ENCODE assay signal across 8 cellular contexts in the genomic region with DNA sequence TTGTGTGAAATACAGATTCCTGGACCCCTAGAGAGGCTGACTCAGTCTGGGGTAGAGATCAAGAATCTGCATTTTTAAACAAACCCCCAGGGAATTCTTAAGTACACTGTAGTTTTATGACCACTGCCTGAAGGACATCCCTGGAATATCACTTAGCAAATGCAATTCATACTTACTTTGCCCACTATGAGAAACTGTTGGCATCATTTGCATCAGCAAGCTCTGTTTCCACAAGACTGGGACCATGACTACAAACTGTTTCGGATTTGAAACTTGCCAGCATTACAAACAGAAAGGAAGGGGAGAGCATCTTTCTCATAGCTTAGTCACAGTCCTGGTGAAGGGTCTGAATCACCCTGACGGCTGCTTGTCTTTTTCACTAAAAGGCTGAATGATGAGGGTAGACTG.
DNase-seq lines count a peak whose midpoint lies in the region; TF ChIP-seq lines count a peak whose summit lies in the region.

No MANE protein-coding gene starts in this region.

- no peak for TF ChIP-seq POLR2A in thyroid gland (IDR thresholded peaks at IDR 0.05)

- no peaks in the 10 kb centered on the region for H3K9me3 ChIP-seq in thyroid gland

- no peaks in the 10 kb centered on the region for H3K27me3 Mint-ChIP-seq in activated T-cell treated with anti-CD3 and anti-CD28 coated beads, Interleukin-2, amount 50 U/mL, for 24 hours
- no peaks in the 10 kb centered on the region for H3K27me3 Mint-ChIP-seq in Calu3 (ENCODE audit: unreplicated experiment)

- H3K4me3 ChIP-seq in thyroid gland (replicated peaks in 1 of 3), result no peak overlapping the region

- TF ChIP-seq CTCF in VCaP (conservative IDR thresholded peaks at IDR 0.05), result no peak
- no peak for TF ChIP-seq CTCF in thyroid gland (IDR thresholded peaks at IDR 0.05)
- no peak for TF ChIP-seq CTCF in Calu3 (IDR thresholded peaks at IDR 0.05; ENCODE audit: unreplicated experiment)

- no peak for DNase-seq in activated T-cell treated with anti-CD3 and anti-CD28 coated beads, Interleukin-2, amount 50 U/mL, for 24 hours
- DNase-seq in activated T-cell treated with anti-CD3 and anti-CD28 coated beads for 4 hours (no peak), glomerular visceral epithelial cell (ENCODE audit: extremely low spot score) (peak; percentile 76), thyroid gland (no peak), putamen (ENCODE audit: low spot score) (no peak), Calu3 (no peak), NCI-H2171 (lab: John Stamatoyannopoulos, UW) (no peak)

- WGBS in thyroid gland, 2 donors, result 22 to 29% methylated on average over 2 of the region's 2 CpGs

- no peaks in the 10 kb centered on the region for H3K9me3 Mint-ChIP-seq in activated T-cell treated with anti-CD3 and anti-CD28 coated beads, Interleukin-2, amount 50 U/mL, for 24 hours
- H3K9me3 Mint-ChIP-seq in Calu3 (ENCODE audit: low read depth, unreplicated experiment), result no peaks in the 10 kb centered on the region

- peak overlapping the region; percentile 46 for H3K4me3 Mint-ChIP-seq in activated T-cell treated with anti-CD3 and anti-CD28 coated beads, Interleukin-2, amount 50 U/mL, for 24 hours
- H3K4me3 Mint-ChIP-seq in Calu3 (ENCODE audit: low read depth, unreplicated experiment), result no peak overlapping the region

- H3K27me3 ChIP-seq in thyroid gland, result no peaks in the 10 kb centered on the region

- no peaks in the 10 kb centered on the region for H3K36me3 ChIP-seq in thyroid gland

- peak overlapping the region; percentile 92 for H3K27ac Mint-ChIP-seq in activated T-cell treated with anti-CD3 and anti-CD28 coated beads, Interleukin-2, amount 50 U/mL, for 24 hours
- H3K27ac Mint-ChIP-seq in Calu3 (ENCODE audit: unreplicated experiment), result no peak overlapping the region

- no TSS peak for BruUV-seq in Calu3 (replicated peaks; lab: Mats Ljungman, UMichigan)

- peaks cover 74 to 77% of the 10 kb centered on the region in 2 donors for H3K4me1 ChIP-seq in thyroid gland

- CTCF ChIA-PET in Calu3 (lab: Charles Lee), result interaction anchor here (0.6 to 0.7 kb wide), 2 partner anchors 28 to 64 kb away, joined by 3 to 4 read pairs; partner anchors contain the start of gene MLLT3

- H3K36me3 Mint-ChIP-seq in activated T-cell treated with anti-CD3 and anti-CD28 coated beads, Interleukin-2, amount 50 U/mL, for 24 hours (ENCODE audit: low read depth), result no peaks in the 10 kb centered on the region
- H3K36me3 Mint-ChIP-seq in Calu3 (ENCODE audit: insufficient read depth, unreplicated experiment), result no peaks in the 10 kb centered on the region

- peaks cover 85% of the 10 kb centered on the region for H3K4me1 Mint-ChIP-seq in activated T-cell treated with anti-CD3 and anti-CD28 coated beads, Interleukin-2, amount 50 U/mL, for 24 hours (ENCODE audit: low read depth)
- H3K4me1 Mint-ChIP-seq in Calu3 (ENCODE audit: low read depth, unreplicated experiment), result peaks cover 26% of the 10 kb centered on the region

- intact Hi-C loops in thyroid gland (cut with DNase I), result no loop called here
- intact Hi-C loops in Calu3 (cut with micrococcal nuclease; ENCODE audit: unreplicated experiment), result no loop called here

- peak overlapping the region; percentile 79 for H3K27ac ChIP-seq in VCaP
- H3K27ac ChIP-seq in thyroid gland, result peak overlapping the region; percentile 6 to 60 (median 47)
